8 cellular contexts compared by ENCODE assay signal in genomic region chr6:166466178-166467122, GRCh38.
DNase-seq lines count a peak whose midpoint lies in the region; ATAC-seq and TF ChIP-seq lines count a peak whose summit lies in the region.

No MANE protein-coding gene starts in this region.

- ATAC-seq in RWPE2 (ENCODE audit: low read depth) (peak; percentile 83), GM21526 (IDR thresholded peaks at IDR 0.05; ENCODE audit: low FRiP score, unreplicated experiment) (no peak)

- H3K4me1 ChIP-seq in RWPE2 (ENCODE audit: insufficient read depth, poor library complexity, severe bottlenecking), result peaks cover 18% of the 10 kb centered on the region

- DNase-seq in EL (peak; percentile 91), RWPE2 (ENCODE audit: low spot score) (no peak), fibroblast of the conjunctiva (ENCODE audit: low read depth) (peak; percentile 29), renal cortical epithelial cell (ENCODE audit: low read depth) (peak; percentile 21), retina (no peak), KG1 (lab: John Stamatoyannopoulos, UW) (no peak)
- no peak for DNase-seq in stimulated activated CD4-positive, alpha-beta T cell treated with anti-CD3 and anti-CD28 coated beads, Interleukin-15, amount 100 ng/mL, for 24 hours

- H3K9me3 ChIP-seq in RWPE2 (ENCODE audit: severe bottlenecking), result no peaks in the 10 kb centered on the region

- peaks cover 16% of the 10 kb centered on the region; the same call in 1 of the 2 replicates for H3K36me3 ChIP-seq in RWPE2 (ENCODE audit: low read depth)

- no peak overlapping the region for H3K4me3 ChIP-seq in RWPE2 (ENCODE audit: severe bottlenecking)

- peak overlapping the region; percentile 66 for H3K27ac ChIP-seq in RWPE2 (ENCODE audit: poor library complexity, severe bottlenecking)

- no peak for TF ChIP-seq CTCF in RWPE2 (IDR thresholded peaks at IDR 0.05; ENCODE audit: poor library complexity, severe bottlenecking)

- no peaks in the 10 kb centered on the region for H3K27me3 ChIP-seq in RWPE2 (ENCODE audit: insufficient read depth, poor library complexity, severe bottlenecking)

Comparison
In these comparisons a context has a peak if more than half of its experiments do, and no peak if none do; other contexts are left out.
1. DNase-seq: peak in EL (single experiment), fibroblast of the conjunctiva (single experiment) and renal cortical epithelial cell (single experiment); none in RWPE2 (single experiment), stimulated activated CD4-positive, alpha-beta T cell treated with anti-CD3 and anti-CD28 coated beads, Interleukin-15, amount 100 ng/mL, for 24 hours (single experiment), retina (single experiment) and KG1 (single experiment).